ENCODE assay signal across 9 cellular contexts in the genomic region with DNA sequence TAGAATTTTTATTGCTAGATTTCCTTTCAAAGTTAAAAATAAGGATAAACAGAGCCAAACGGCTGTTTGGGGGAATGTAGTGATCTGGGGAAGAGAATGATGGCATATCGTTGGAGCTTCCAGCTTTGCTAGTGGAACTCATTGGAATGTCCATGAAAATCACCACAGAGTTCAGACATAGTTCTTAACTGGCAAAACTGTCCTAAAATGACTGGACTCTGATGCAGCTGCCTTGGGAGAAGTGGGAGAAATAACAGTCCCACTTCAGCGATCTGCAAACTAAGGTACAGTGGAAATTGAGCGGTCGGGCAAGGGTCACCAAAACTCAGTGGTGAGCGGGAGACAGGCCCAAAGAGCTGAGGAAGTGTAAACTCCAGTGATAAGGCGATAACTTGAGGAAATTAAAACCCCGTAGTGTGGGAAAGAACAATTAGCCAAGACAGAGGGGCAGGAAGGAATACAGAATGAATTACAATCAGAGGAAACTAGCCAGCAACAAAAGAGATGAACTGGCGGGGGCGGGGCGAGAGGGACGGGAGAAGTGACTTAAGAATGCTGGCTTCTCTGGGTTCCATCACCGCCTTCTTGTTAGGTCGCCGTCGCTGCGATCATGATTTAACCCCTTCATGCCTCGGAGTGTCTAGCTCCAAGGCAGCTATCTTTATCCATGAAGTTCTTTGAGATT.
DNase-seq lines count a peak whose midpoint lies in the region; ATAC-seq and TF ChIP-seq lines count a peak whose summit lies in the region.
"Had no signal": no experiment of that assay in that cellular context is flagged by ENCODE, and none has a peak within 500 bp of the region (broad histone marks: within the 10 kb centered on the region; RNA-seq: fewer than 3 reads in every experiment).

No MANE protein-coding gene starts in this region.

- H3K9me3 Mint-ChIP-seq in chondrocyte (ENCODE audit: low read depth), result no peaks in the 10 kb centered on the region
- H3K9me3 Mint-ChIP-seq in stimulated activated effector memory CD8-positive, alpha-beta T cell treated with anti-CD3 and anti-CD28 coated beads, Interleukin-12 subunit alpha, Interleukin-12 subunit beta, amount 100 ng/mL, for 72 hours, result no peaks in the 10 kb centered on the region

- in situ Hi-C loops in GM13976 (cut with MboI; ENCODE audit: low sequenced_read_pairs, unreplicated experiment), result loop anchor here (25.0 kb wide), 1 partner anchor 485 kb away; a partner anchor contains a TSS

- H3K27me3 Mint-ChIP-seq in chondrocyte (ENCODE audit: low read depth), result no peaks in the 10 kb centered on the region

- H3K27me3 ChIP-seq in stomach, result no peaks in the 10 kb centered on the region

- no peaks in the 10 kb centered on the region for H3K9me3 ChIP-seq in stomach

- peak overlapping the region; percentile 91 for H3K27ac Mint-ChIP-seq in chondrocyte (ENCODE audit: unreplicated experiment)
- H3K27ac Mint-ChIP-seq in stimulated activated effector memory CD8-positive, alpha-beta T cell treated with anti-CD3 and anti-CD28 coated beads, Interleukin-12 subunit alpha, Interleukin-12 subunit beta, amount 100 ng/mL, for 72 hours, result no peak overlapping the region

- no peak for ATAC-seq in stimulated activated effector memory CD8-positive, alpha-beta T cell treated with anti-CD3 and anti-CD28 coated beads, Interleukin-12 subunit alpha, Interleukin-12 subunit beta, amount 100 ng/mL, for 72 hours
- no peak for ATAC-seq in GM18858 (IDR thresholded peaks at IDR 0.05; ENCODE audit: unreplicated experiment)

- TF ChIP-seq CTCF in chondrocyte (IDR thresholded peaks at IDR 0.05) (no peak), stomach (IDR thresholded peaks at IDR 0.05) (no peak), GM13976 (IDR thresholded peaks at IDR 0.05; ENCODE audit: borderline replicate concordance, control extremely low read depth, extremely low read depth, insufficient read depth, missing control alignments) (no peak)

- no peaks in the 10 kb centered on the region for H3K36me3 ChIP-seq in stomach

- WGBS in stomach, 5 donors, result 15 to 23% (median 17%) methylated on average over 18 of the region's 18 CpGs

- DNase-seq in HT-29 (ENCODE audit: low spot score) (peak; percentile 75), chondrocyte (ENCODE audit: low spot score) (no peak), iris pigment epithelial cell (ENCODE audit: low read depth) (peak; percentile 68), stomach (peak; percentile 29), HuH-7 (ENCODE audit: low spot score) (no peak), GM13976 (ENCODE audit: low spot score) (no peak)
- no peak for DNase-seq in stimulated activated effector memory CD8-positive, alpha-beta T cell treated with anti-CD3 and anti-CD28 coated beads, Interleukin-12 subunit alpha, Interleukin-12 subunit beta, amount 100 ng/mL, for 72 hours (ENCODE audit: low spot score in 2 of 2)

- peaks cover 9 to 40% (median 28%) of the 10 kb centered on the region in 4 donors for H3K4me1 ChIP-seq in stomach

- TF ChIP-seq POLR2A in stomach (IDR thresholded peaks at IDR 0.05), result no peak

- no peak for TF ChIP-seq EP300 in stomach (IDR thresholded peaks at IDR 0.05)

- no peak overlapping the region for H3K4me3 Mint-ChIP-seq in chondrocyte (ENCODE audit: unreplicated experiment)
- H3K4me3 Mint-ChIP-seq in stimulated activated effector memory CD8-positive, alpha-beta T cell treated with anti-CD3 and anti-CD28 coated beads, Interleukin-12 subunit alpha, Interleukin-12 subunit beta, amount 100 ng/mL, for 72 hours, result no peak overlapping the region

- H3K4me1 Mint-ChIP-seq in chondrocyte (ENCODE audit: low read depth), result peaks cover 70% of the 10 kb centered on the region
- peaks cover 6% of the 10 kb centered on the region for H3K4me1 Mint-ChIP-seq in stimulated activated effector memory CD8-positive, alpha-beta T cell treated with anti-CD3 and anti-CD28 coated beads, Interleukin-12 subunit alpha, Interleukin-12 subunit beta, amount 100 ng/mL, for 72 hours

- H3K36me3 Mint-ChIP-seq in chondrocyte (ENCODE audit: low read depth), result no peaks in the 10 kb centered on the region
- peaks cover 5% of the 10 kb centered on the region for H3K36me3 Mint-ChIP-seq in stimulated activated effector memory CD8-positive, alpha-beta T cell treated with anti-CD3 and anti-CD28 coated beads, Interleukin-12 subunit alpha, Interleukin-12 subunit beta, amount 100 ng/mL, for 72 hours

- intact Hi-C loops in stomach (cut with DNase I; ENCODE audit: low total_unique reads), result no loop called here

- H3K4me3 ChIP-seq in stomach, result no peak overlapping the region
- H3K4me3 ChIP-seq: SK-N-MC had no signal

- peak overlapping the region in 3 of 5 donors; percentile 47 to 69 (median 60) for H3K27ac ChIP-seq in stomach
- H3K27ac ChIP-seq: SK-N-MC had no signal

Comparison
In these comparisons a context has a peak if more than half of its experiments do, and no peak if none do; other contexts are left out.
1. DNase-seq: peak in HT-29 (single experiment), iris pigment epithelial cell (single experiment) and stomach (single experiment); none in chondrocyte (single experiment), stimulated activated effector memory CD8-positive, alpha-beta T cell treated with anti-CD3 and anti-CD28 coated beads, Interleukin-12 subunit alpha, Interleukin-12 subunit beta, amount 100 ng/mL, for 72 hours (0 of 2), HuH-7 (single experiment) and GM13976 (single experiment).